Comparison of ENCODE assay signal across 1 cellular context in the genomic region with DNA sequence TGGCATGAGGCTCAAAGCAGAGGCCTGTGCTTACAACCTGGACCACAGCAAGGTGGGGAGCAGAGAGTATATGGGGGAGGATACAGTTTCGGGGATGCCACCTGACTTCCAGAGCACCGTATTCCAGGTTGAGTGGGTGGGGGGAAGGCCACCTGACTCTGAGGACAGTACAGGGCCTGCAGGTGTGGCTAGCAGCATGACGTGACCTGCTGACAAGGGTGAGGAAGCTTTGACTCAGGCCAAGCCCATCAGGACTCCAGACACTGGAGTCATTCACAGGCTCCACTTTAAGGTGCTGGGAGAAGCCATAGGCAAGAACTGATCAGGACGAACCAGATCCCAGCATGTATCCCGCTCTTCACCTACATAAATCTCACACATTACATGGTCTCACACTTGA.
TF ChIP-seq lines count a peak whose summit lies in the region.

No MANE protein-coding gene starts in this region.

TF ChIP-seq in IMR-90, 13 proteins besides CTCF, POLR2A, EP300 and RAD21:
- TF ChIP-seq, protein P1, sequence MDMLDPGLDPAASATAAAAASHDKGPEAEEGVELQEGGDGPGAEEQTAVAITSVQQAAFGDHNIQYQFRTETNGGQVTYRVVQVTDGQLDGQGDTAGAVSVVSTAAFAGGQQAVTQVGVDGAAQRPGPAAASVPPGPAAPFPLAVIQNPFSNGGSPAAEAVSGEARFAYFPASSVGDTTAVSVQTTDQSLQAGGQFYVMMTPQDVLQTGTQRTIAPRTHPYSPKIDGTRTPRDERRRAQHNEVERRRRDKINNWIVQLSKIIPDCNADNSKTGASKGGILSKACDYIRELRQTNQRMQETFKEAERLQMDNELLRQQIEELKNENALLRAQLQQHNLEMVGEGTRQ (IDR thresholded peaks at IDR 0.05; ENCODE audit: low read depth, low read length): no peak
- TF ChIP-seq SMC3 (IDR thresholded peaks at IDR 0.05; ENCODE audit: low read depth, low read length) (no peak), NFE2L2 (IDR thresholded peaks at IDR 0.05; ENCODE audit: low read depth, low read length) (no peak), RFX5 (IDR thresholded peaks at IDR 0.05; ENCODE audit: low read depth, low read length) (no peak), MAZ (IDR thresholded peaks at IDR 0.05; ENCODE audit: borderline replicate concordance, low read depth, low read length) (no peak), CEBPB (IDR thresholded peaks at IDR 0.05; ENCODE audit: low read depth, low read length) (no peak), MAFK (IDR thresholded peaks at IDR 0.05; ENCODE audit: low read depth, low read length) (no peak), FOS (IDR thresholded peaks at IDR 0.05; ENCODE audit: low read depth, low read length) (no peak)
- TF ChIP-seq, protein P2, sequence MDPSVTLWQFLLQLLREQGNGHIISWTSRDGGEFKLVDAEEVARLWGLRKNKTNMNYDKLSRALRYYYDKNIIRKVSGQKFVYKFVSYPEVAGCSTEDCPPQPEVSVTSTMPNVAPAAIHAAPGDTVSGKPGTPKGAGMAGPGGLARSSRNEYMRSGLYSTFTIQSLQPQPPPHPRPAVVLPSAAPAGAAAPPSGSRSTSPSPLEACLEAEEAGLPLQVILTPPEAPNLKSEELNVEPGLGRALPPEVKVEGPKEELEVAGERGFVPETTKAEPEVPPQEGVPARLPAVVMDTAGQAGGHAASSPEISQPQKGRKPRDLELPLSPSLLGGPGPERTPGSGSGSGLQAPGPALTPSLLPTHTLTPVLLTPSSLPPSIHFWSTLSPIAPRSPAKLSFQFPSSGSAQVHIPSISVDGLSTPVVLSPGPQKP (IDR thresholded peaks at IDR 0.05; ENCODE audit: borderline replicate concordance, low read depth, low read length): no peak
